Comparison of ENCODE assay signal across 9 cellular contexts in genomic region chr1:192516776-192517297, GRCh38. TPM values are rescaled to one million over a fixed set of nuclear protein-coding genes. Genes with fewer than 3 reads are reported as not detected.
A peak's percentile ranks its signal among the peaks of the same experiment; 100 is the strongest.
DNase-seq lines count a peak whose midpoint lies in the region; ATAC-seq and TF ChIP-seq lines count a peak whose summit lies in the region.
"Had no signal": no experiment of that assay in that cellular context is flagged by ENCODE, and none has a peak within 500 bp of the region (broad histone marks: within the 10 kb centered on the region; RNA-seq: fewer than 3 reads in every experiment).

No MANE protein-coding gene starts in this region.

- intact Hi-C loops in testis (cut with DNase I; ENCODE audit: low total_unique reads) = no loop called here

- no peak overlapping the region for H3K27ac ChIP-seq in testis

- H3K9me3 ChIP-seq in testis = no peaks in the 10 kb centered on the region

- no peaks in the 10 kb centered on the region for H3K4me1 ChIP-seq in testis

- DNase-seq in NCI-H82 (lab: John Stamatoyannopoulos, UW) (peak; percentile 87), medulla oblongata (ENCODE audit: extremely low spot score) (peak; percentile 77), testis (peak; percentile 21), NCI-H2029 treated with DMSO at 0.1 percent for 48 hours (lab: John Stamatoyannopoulos, UW) (no peak), NCI-H2107 treated with DMSO at 0.1 percent for 48 hours (lab: John Stamatoyannopoulos, UW; ENCODE audit: unreplicated experiment) (no peak)
- peak; percentile 35 to 45 for DNase-seq in activated T-cell treated with anti-CD3 and anti-CD28 coated beads, Interleukin-2, amount 50 U/mL, for 48 hours

- WGBS in testis, 2 donors = 69 to 72% methylated on average over 11 of the region's 11 CpGs

- H3K36me3 ChIP-seq in testis (ENCODE audit: low read depth, missing control alignments) = no peaks in the 10 kb centered on the region

- no peaks in the 10 kb centered on the region for H3K27me3 ChIP-seq in testis

- no peak for TF ChIP-seq CTCF in testis (IDR thresholded peaks at IDR 0.05)

- no peak overlapping the region for H3K4me3 ChIP-seq in testis

- ATAC-seq in GM18508 (IDR thresholded peaks at IDR 0.05; ENCODE audit: insufficient read depth, unreplicated experiment) (peak; percentile 97), HG02642 (IDR thresholded peaks at IDR 0.05; ENCODE audit: poor library complexity, unreplicated experiment) (peak; percentile 98)

- TF ChIP-seq POLR2A in testis (IDR thresholded peaks at IDR 0.05) = no peak

RNA-seq across cellular contexts. Expression of gene RGS1, which starts 58.7 kb away (rescaled TPM):
- total RNA-seq in testis = 10 to 100 TPM; 17.2 to 69.5 TPM
- 3.9 TPM for polyA plus RNA-seq in testis (ENCODE audit: insufficient read depth, low read depth, low replicate concordance)
- polyA plus RNA-seq: neural cell had no signal

Comparison
In these comparisons a context has a peak if more than half of its experiments do, and no peak if none do; other contexts are left out.
1. DNase-seq: peak in NCI-H82 (single experiment), activated T-cell treated with anti-CD3 and anti-CD28 coated beads, Interleukin-2, amount 50 U/mL, for 48 hours (2 of 2), medulla oblongata (single experiment) and testis (single experiment); none in NCI-H2029 treated with DMSO at 0.1 percent for 48 hours (single experiment) and NCI-H2107 treated with DMSO at 0.1 percent for 48 hours (single experiment).